ENCODE assay signal across 8 cellular contexts in the genomic region with DNA sequence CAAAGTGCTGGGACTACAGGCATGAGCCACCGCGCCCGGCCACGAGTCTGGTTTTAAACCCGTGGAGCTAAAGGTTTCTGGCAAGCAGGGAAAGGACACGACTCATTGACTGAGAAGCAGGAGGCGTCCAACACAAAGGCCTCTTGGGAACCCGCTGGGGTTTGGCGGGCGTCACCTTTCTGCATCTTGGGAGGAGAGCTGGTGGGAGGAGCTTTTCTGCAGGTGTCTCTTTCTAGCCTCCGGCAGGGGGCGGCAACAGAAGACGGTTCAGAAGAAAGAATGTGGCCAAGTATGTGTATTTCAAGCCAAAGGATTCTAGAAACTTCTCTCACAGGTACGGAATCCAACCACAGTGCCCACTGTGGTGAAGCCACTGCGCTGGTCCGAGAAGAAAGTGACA.
DNase-seq lines count a peak whose midpoint lies in the region; TF ChIP-seq lines count a peak whose summit lies in the region.

No MANE protein-coding gene starts in this region.

- H3K27me3 ChIP-seq in fibroblast of lung (ENCODE audit: control insufficient read depth, insufficient read depth, low read length) = no peaks in the 10 kb centered on the region

- H3K4me1 ChIP-seq in fibroblast of lung (ENCODE audit: control insufficient read depth, extremely low read depth, insufficient read depth, low read length) = peaks cover 20% of the 10 kb centered on the region

- H3K27ac ChIP-seq in fibroblast of lung (ENCODE audit: insufficient read depth, low read length) = peak overlapping the region; percentile 72
- H3K27ac ChIP-seq in temporal lobe (ENCODE audit: low read depth, low read length) = peak overlapping the region; percentile 14

- peak; percentile 54 for DNase-seq in NCI-H82 (lab: John Stamatoyannopoulos, UW)
- DNase-seq in NCI-H82 treated with DMSO at 0.1 percent for 48 hours (lab: John Stamatoyannopoulos, UW; ENCODE audit: unreplicated experiment) = no peak
- DNase-seq in NOMO-1 treated with dmso at 0.1 percent for 144 hours (lab: John Stamatoyannopoulos, UW; ENCODE audit: unreplicated experiment) = peak; percentile 84
- peak; percentile 66 for DNase-seq in activated T-cell treated with anti-CD3 and anti-CD28 coated beads for 48 hours (ENCODE audit: low read depth)
- peak; percentile 68 to 93 for DNase-seq in fibroblast of lung (ENCODE audit: low read depth in 2 of 2)
- DNase-seq in neural crest cell (ENCODE audit: low read depth, low spot score) = peak; percentile 32
- no peak for DNase-seq in middle frontal gyrus (ENCODE audit: extremely low spot score, low spot score)

- H3K9me3 ChIP-seq in fibroblast of lung (ENCODE audit: control insufficient read depth, insufficient read depth, low read depth, low read length) = no peaks in the 10 kb centered on the region

- no peak overlapping the region for H2AFZ ChIP-seq in fibroblast of lung (ENCODE audit: low read length)

- peaks cover 62% of the 10 kb centered on the region for H3K4me1 Mint-ChIP-seq in neural crest cell

- H3K9ac ChIP-seq in fibroblast of lung (ENCODE audit: insufficient read depth, low read length) = no peak overlapping the region

- H4K20me1 ChIP-seq in fibroblast of lung (ENCODE audit: control insufficient read depth, extremely low read depth, insufficient read depth, low read length) = no peaks in the 10 kb centered on the region

- H3K4me3 ChIP-seq in fibroblast of lung (replicated peaks in 1 of 4; ENCODE audit: control extremely low read depth in 1 of 4, insufficient read depth in 1 of 4, low read depth in 3 of 4, low read length in 4 of 4) = no peak overlapping the region

- no peaks in the 10 kb centered on the region for H3K27me3 Mint-ChIP-seq in neural crest cell (ENCODE audit: low read depth)

- no peaks in the 10 kb centered on the region for H3K9me3 Mint-ChIP-seq in neural crest cell

- H3K27ac Mint-ChIP-seq in neural crest cell (ENCODE audit: unreplicated experiment) = peak overlapping the region; percentile 16

- H3K4me2 ChIP-seq in fibroblast of lung (ENCODE audit: extremely low read depth, insufficient read depth, low read length) = peak overlapping the region; percentile 44

- peaks cover 5% of the 10 kb centered on the region for H3K36me3 Mint-ChIP-seq in neural crest cell (ENCODE audit: low read depth)

- peak overlapping the region; percentile 22 for H3K4me3 Mint-ChIP-seq in neural crest cell

- peak; percentile 29 to 55 for TF ChIP-seq CTCF in fibroblast of lung (conservative IDR thresholded peaks at IDR 0.05 in 1 of 2, IDR thresholded peaks at IDR 0.05 in 1 of 2; ENCODE audit: low read depth in 1 of 2, low read length in 2 of 2)
- peak; percentile 62 for TF ChIP-seq CTCF in neural crest cell (conservative IDR thresholded peaks at IDR 0.05)

- no peaks in the 10 kb centered on the region for H3K79me2 ChIP-seq in fibroblast of lung (ENCODE audit: control insufficient read depth, insufficient read depth, low read length)

- no peaks in the 10 kb centered on the region for H3K36me3 ChIP-seq in fibroblast of lung (ENCODE audit: control insufficient read depth, insufficient read depth, low read length)

Comparison
In these comparisons a context has a peak if more than half of its experiments do, and no peak if none do; other contexts are left out.
1. DNase-seq: peak in NCI-H82 (single experiment), NOMO-1 treated with dmso at 0.1 percent for 144 hours (single experiment), activated T-cell treated with anti-CD3 and anti-CD28 coated beads for 48 hours (single experiment), fibroblast of lung (2 of 2) and neural crest cell (single experiment); none in NCI-H82 treated with DMSO at 0.1 percent for 48 hours (single experiment) and middle frontal gyrus (single experiment).